Comparison of ENCODE assay signal across 8 cellular contexts in genomic region chr1:35707253-35708178, GRCh38.
DNase-seq lines count a peak whose midpoint lies in the region; ATAC-seq, FAIRE-seq and TF ChIP-seq lines count a peak whose summit lies in the region.

No MANE protein-coding gene starts in this region.

- ATAC-seq in HG02852 (IDR thresholded peaks at IDR 0.05; ENCODE audit: unreplicated experiment) (no peak), HG02610 (IDR thresholded peaks at IDR 0.05; ENCODE audit: unreplicated experiment) (no peak)

- FAIRE-seq in HTR-8/SVneo (lab: Jason Lieb, UNC) = no peak

- no peak for TF ChIP-seq CTCF in cardiac fibroblast (IDR thresholded peaks at IDR 0.05; ENCODE audit: low read depth, low read length)

- peak overlapping the region; percentile 40 to 43 for H3K4me3 ChIP-seq in cardiac fibroblast (replicated peaks in 1 of 2; ENCODE audit: low read depth in 2 of 2, low read length in 2 of 2)

- DNase-seq in AG08395 (ENCODE audit: low spot score) = peak; percentile 45
- DNase-seq in HTR-8/SVneo (ENCODE audit: insufficient read length, low spot score) = peak; percentile 40
- DNase-seq in SW480 (ENCODE audit: low spot score) = peak; percentile 18
- DNase-seq in cardiac fibroblast (ENCODE audit: low read depth in 2 of 2) = no peak
- peak; percentile 80 for DNase-seq in left kidney (ENCODE audit: low read depth, low spot score)
- peak; percentile 24 to 46 for DNase-seq in stimulated activated CD8-positive, alpha-beta memory T cell treated with anti-CD3 and anti-CD28 coated beads, Interleukin-15, amount 100 ng/mL, for 4 hours (ENCODE audit: low read depth in 2 of 2)

Comparison
In these comparisons a context has a peak if more than half of its experiments do, and no peak if none do; other contexts are left out.
1. DNase-seq: peak in AG08395 (single experiment), HTR-8/SVneo (single experiment), SW480 (single experiment), left kidney (single experiment) and stimulated activated CD8-positive, alpha-beta memory T cell treated with anti-CD3 and anti-CD28 coated beads, Interleukin-15, amount 100 ng/mL, for 4 hours (2 of 2); none in cardiac fibroblast (0 of 2).